ENCODE assay signal across 9 cellular contexts in the genomic region with DNA sequence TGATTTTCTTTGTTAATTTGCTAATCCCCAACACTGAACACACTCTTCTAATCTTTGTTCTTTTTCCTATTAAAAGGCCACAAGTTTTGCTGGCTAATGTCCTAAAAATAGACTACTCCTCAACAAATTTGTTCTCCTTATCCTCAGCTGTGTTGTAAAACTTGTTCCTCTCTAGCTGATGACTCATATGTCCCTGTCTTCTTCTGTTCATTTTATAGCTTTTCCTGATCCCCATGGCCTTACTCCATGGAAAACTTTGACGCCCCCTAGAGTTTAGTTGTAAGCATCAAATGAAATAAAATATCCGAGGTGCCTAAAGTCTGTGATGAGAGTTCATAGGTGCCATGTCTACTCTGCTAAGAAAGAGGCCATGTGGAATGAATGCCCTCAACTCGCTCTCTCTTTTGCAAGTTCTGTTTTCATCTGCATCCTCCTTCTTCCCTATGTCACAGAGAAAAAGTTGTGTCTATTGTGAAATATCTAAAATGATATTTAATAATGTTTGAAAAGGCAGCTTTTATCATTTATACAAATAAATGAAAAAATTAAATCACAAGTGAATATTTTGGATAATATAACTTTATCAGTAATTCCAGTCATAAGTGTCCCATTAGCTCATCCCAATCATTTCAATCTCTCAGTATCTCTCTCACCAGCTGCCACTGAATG.
DNase-seq lines count a peak whose midpoint lies in the region; ATAC-seq, FAIRE-seq and TF ChIP-seq lines count a peak whose summit lies in the region.
"Had no signal": no experiment of that assay in that cellular context is flagged by ENCODE, and none has a peak within 500 bp of the region (broad histone marks: within the 10 kb centered on the region; RNA-seq: fewer than 3 reads in every experiment).

No MANE protein-coding gene starts in this region.

- H3K9me3 Mint-ChIP-seq in astrocyte (ENCODE audit: unreplicated experiment): no peaks in the 10 kb centered on the region

- peak; percentile 69 for FAIRE-seq in astrocyte (lab: Jason Lieb, UNC)
- FAIRE-seq in GM12892 (lab: Jason Lieb, UNC): no peak

- no peak overlapping the region for H2AK9ac ChIP-seq in IMR-90 (replicated peaks; ENCODE audit: low read depth, low read length, poor library complexity)

- no peak overlapping the region for H3K27ac ChIP-seq in IMR-90 (ENCODE audit: insufficient read depth, low read length)
- no peak overlapping the region for H3K27ac ChIP-seq in astrocyte (ENCODE audit: low read depth, low read length)

- H3K4me3 Mint-ChIP-seq in astrocyte (ENCODE audit: unreplicated experiment): no peak overlapping the region
- H3K4me3 Mint-ChIP-seq: central memory CD8-positive, alpha-beta T cell had no signal

- TF ChIP-seq RAD21 in IMR-90 (IDR thresholded peaks at IDR 0.05; ENCODE audit: low read length): no peak; the same call in 1 of the 2 replicates

- H3K14ac ChIP-seq in IMR-90 (replicated peaks; ENCODE audit: low read depth, low read length): no peak overlapping the region

- H3K4me1 Mint-ChIP-seq in astrocyte (ENCODE audit: low read depth, unreplicated experiment): peaks cover 6% of the 10 kb centered on the region
- H3K4me1 Mint-ChIP-seq: central memory CD8-positive, alpha-beta T cell had no signal

- H3K9me1 ChIP-seq in IMR-90 (ENCODE audit: insufficient read depth, low read length): no peaks in the 10 kb centered on the region

- no peak overlapping the region for H2AK5ac ChIP-seq in IMR-90 (ENCODE audit: low read depth, low read length)

- no peaks in the 10 kb centered on the region for H3K36me3 Mint-ChIP-seq in astrocyte (ENCODE audit: low read depth, unreplicated experiment)

- H3K9ac ChIP-seq in IMR-90 (ENCODE audit: low read depth, low read length): no peak overlapping the region
- no peak overlapping the region for H3K9ac ChIP-seq in astrocyte (ENCODE audit: low read length)

- BruUV-seq in IMR-90 (replicated peaks; lab: Mats Ljungman, UMichigan): no TSS peak

- TF ChIP-seq POLR2A in IMR-90 (IDR thresholded peaks at IDR 0.05; ENCODE audit: low read depth, low read length): no peak
- TF ChIP-seq POLR2A in GM12892 (IDR thresholded peaks at IDR 0.05; ENCODE audit: low read depth, low read length): no peak

- H3K9me3 ChIP-seq in IMR-90 (ENCODE audit: control insufficient read depth, insufficient read depth, low read length): no peaks in the 10 kb centered on the region
- H3K9me3 ChIP-seq in astrocyte (ENCODE audit: insufficient read depth, low read depth, low read length): no peaks in the 10 kb centered on the region

- no peak overlapping the region for H4K91ac ChIP-seq in IMR-90 (ENCODE audit: insufficient read depth, low read depth, low read length)

- no peaks in the 10 kb centered on the region for H3K27me3 Mint-ChIP-seq in astrocyte (ENCODE audit: low read depth, unreplicated experiment)
- H3K27me3 Mint-ChIP-seq: central memory CD8-positive, alpha-beta T cell had no signal

- H3K79me1 ChIP-seq in IMR-90 (ENCODE audit: low read depth in 1 of 2, low read length in 2 of 2): no peaks in the 10 kb centered on the region

- no peaks in the 10 kb centered on the region for H3K79me2 ChIP-seq in astrocyte (ENCODE audit: insufficient read depth, low read length)

- POLR2A ChIA-PET in IMR-90 (lab: Charles Lee; ENCODE audit: unreplicated experiment): no interaction called here

- H4K5ac ChIP-seq in IMR-90 (ENCODE audit: low read depth, low read length): no peak overlapping the region

- H3K36me3 ChIP-seq in IMR-90 (ENCODE audit: control insufficient read depth, insufficient read depth, low read length): no peaks in the 10 kb centered on the region
- H3K36me3 ChIP-seq in astrocyte (ENCODE audit: insufficient read depth, low read length): no peaks in the 10 kb centered on the region

- H2AFZ ChIP-seq in IMR-90 (replicated peaks; ENCODE audit: low read length, poor library complexity): no peak overlapping the region
- no peak overlapping the region for H2AFZ ChIP-seq in astrocyte (ENCODE audit: low read depth, low read length)

- intact Hi-C loops in IMR-90 (cut with micrococcal nuclease): no loop called here

- peak; percentile 28; the same call in 1 of the 2 replicates for TF ChIP-seq CTCF in IMR-90 (conservative IDR thresholded peaks at IDR 0.05; ENCODE audit: low read depth, low read length)
- peak; percentile 33 for TF ChIP-seq CTCF in astrocyte (IDR thresholded peaks at IDR 0.05; ENCODE audit: insufficient read depth, low read depth, low read length)

- WGBS in IMR-90 (ENCODE audit: extremely low coverage in 2 of 2, insufficient read length in 1 of 2), 2 experiments: 17% methylated on average over 2 of the region's 3 CpGs; no CpG with 5 or more reads in 1 of the 2 experiments

- no peak overlapping the region for H3K18ac ChIP-seq in IMR-90 (ENCODE audit: low read depth, low read length)

- H2BK20ac ChIP-seq in IMR-90 (ENCODE audit: low read depth, low read length): no peak overlapping the region

- no peak overlapping the region for H2BK5ac ChIP-seq in IMR-90 (ENCODE audit: low read depth, low read length, poor library complexity, severe bottlenecking)

- no peaks in the 10 kb centered on the region for H3K27me3 ChIP-seq in IMR-90 (ENCODE audit: control insufficient read depth, insufficient read depth, low read length)
- H3K27me3 ChIP-seq in astrocyte (ENCODE audit: insufficient read depth, low read length): no peaks in the 10 kb centered on the region

- H3K56ac ChIP-seq in IMR-90 (ENCODE audit: extremely low read depth, insufficient read depth, low read length): no peak overlapping the region

- peak; percentile 85 for ATAC-seq in IMR-90 (ENCODE audit: low read depth)
- peak; percentile 54 for ATAC-seq in left lobe of liver
- ATAC-seq in GM18907 (IDR thresholded peaks at IDR 0.05; ENCODE audit: unreplicated experiment): no peak

- H3K4me3 ChIP-seq in IMR-90 (ENCODE audit: insufficient read depth, low read depth, low read length) (no peak overlapping the region), astrocyte (ENCODE audit: insufficient read depth, low read depth, low read length) (no peak overlapping the region)

- H2BK15ac ChIP-seq in IMR-90 (ENCODE audit: low read depth, low read length): no peak overlapping the region

- H4K8ac ChIP-seq in IMR-90 (ENCODE audit: low read depth in 2 of 2, low read length in 2 of 2): no peak overlapping the region

- CTCF ChIA-PET in IMR-90 (lab: Yijun Ruan, JAX): interaction anchor here (0.6 to 1.2 kb wide), 4 partner anchors 8 to 76 kb away, joined by 3 read pairs; no protein-coding TSS in a partner anchor

- no peaks in the 10 kb centered on the region for H4K20me1 ChIP-seq in IMR-90 (ENCODE audit: insufficient read depth, low read length)
- no peaks in the 10 kb centered on the region for H4K20me1 ChIP-seq in astrocyte (ENCODE audit: insufficient read depth, low read length)

- no peak overlapping the region for H3K4me2 ChIP-seq in IMR-90 (ENCODE audit: low read depth, low read length)
- H3K4me2 ChIP-seq in astrocyte (ENCODE audit: low read length): no peak overlapping the region

- dilution Hi-C loops in IMR-90 (cut with HindIII; ENCODE audit: low sequenced_read_pairs, unreplicated experiment): no loop called here

- no peak overlapping the region for H3K23ac ChIP-seq in IMR-90 (ENCODE audit: low read depth, low read length)

- no peak overlapping the region for H3K4ac ChIP-seq in IMR-90 (ENCODE audit: low read depth, low read length)

- DNase-seq in AG08395 (ENCODE audit: low spot score): peak; percentile 73
- DNase-seq in IMR-90: peak; percentile 64
- DNase-seq in astrocyte (ENCODE audit: low read depth): peak; percentile 67
- DNase-seq in left lobe of liver (ENCODE audit: low spot score): no peak
- no peak for DNase-seq in GM19238 (ENCODE audit: insufficient read length, low spot score)
- DNase-seq in GM12892 (ENCODE audit: insufficient read length): no peak
- DNase-seq in NCI-H1436 (lab: John Stamatoyannopoulos, UW): no peak

- H3K4me1 ChIP-seq in IMR-90 (ENCODE audit: control insufficient read depth, insufficient read depth, low read length) (no peaks in the 10 kb centered on the region), astrocyte (ENCODE audit: insufficient read depth, low read length) (no peaks in the 10 kb centered on the region)

- no peak overlapping the region for H2BK120ac ChIP-seq in IMR-90 (ENCODE audit: low read depth, low read length)

- H3K27ac Mint-ChIP-seq in astrocyte (ENCODE audit: unreplicated experiment): peak overlapping the region; percentile 30

- in situ Hi-C loops in IMR-90 (cut with MboI; ENCODE audit: low sequenced_read_pairs): no loop called here

TF ChIP-seq in IMR-90, 13 proteins besides CTCF, POLR2A, EP300 and RAD21:
- peak; percentile 34; the same call in 1 of the 2 replicates for TF ChIP-seq SMC3 (IDR thresholded peaks at IDR 0.05; ENCODE audit: low read depth, low read length)
- no peak for TF ChIP-seq CHD1 (IDR thresholded peaks at IDR 0.05; ENCODE audit: low read depth, low read length)
- TF ChIP-seq MAZ (IDR thresholded peaks at IDR 0.05; ENCODE audit: borderline replicate concordance, low read depth, low read length): no peak
- TF ChIP-seq BHLHE40 (IDR thresholded peaks at IDR 0.05; ENCODE audit: low read depth, low read length): no peak
- TF ChIP-seq FOS (IDR thresholded peaks at IDR 0.05; ENCODE audit: low read depth, low read length): 0 out of 2 replicates have a peak, but pooled peaks have one; percentile 30
- TF ChIP-seq RFX5 (IDR thresholded peaks at IDR 0.05; ENCODE audit: low read depth, low read length): no peak
- TF ChIP-seq CEBPB (IDR thresholded peaks at IDR 0.05; ENCODE audit: low read depth, low read length): no peak
TF ChIP-seq in IMR-90: peak in this region for 2.

Comparison
In these comparisons a context has a peak if more than half of its experiments do, and no peak if none do; other contexts are left out.
1. DNase-seq: peak in AG08395 (single experiment), IMR-90 (single experiment) and astrocyte (single experiment); none in left lobe of liver (single experiment), GM19238 (single experiment), GM12892 (single experiment) and NCI-H1436 (single experiment).